Comparison of ENCODE assay signal across 10 cellular contexts in genomic region chr20:25553819-25554296, GRCh38. TPM values are rescaled to one million over a fixed set of nuclear protein-coding genes. Genes with fewer than 3 reads are reported as not detected.
A peak's percentile ranks its signal among the peaks of the same experiment; 100 is the strongest.
DNase-seq lines count a peak whose midpoint lies in the region; ATAC-seq and TF ChIP-seq lines count a peak whose summit lies in the region.
"Had no signal": no experiment of that assay in that cellular context is flagged by ENCODE, and none has a peak within 500 bp of the region (broad histone marks: within the 10 kb centered on the region; RNA-seq: fewer than 3 reads in every experiment).

No MANE protein-coding gene starts in this region.

- H3K9me3 Mint-ChIP-seq in GM23338 = no peaks in the 10 kb centered on the region
- H3K9me3 Mint-ChIP-seq in effector memory CD8-positive, alpha-beta T cell = no peaks in the 10 kb centered on the region

- DNase-seq in ACHN (peak; percentile 47), GM23338 (ENCODE audit: low spot score) (no peak), SJCRH30 (peak; percentile 54 to 70), iris pigment epithelial cell (ENCODE audit: low read depth) (peak; percentile 87), upper lobe of right lung (no peak), activated gamma-delta T cell (lab: John Stamatoyannopoulos, UW) (no peak)
- DNase-seq in effector memory CD8-positive, alpha-beta T cell = no peak
- DNase-seq: activated CD4-positive, alpha-beta T cell treated with anti-CD3 and anti-CD28 coated beads, Interleukin-2, amount 50 U/mL, for 4 hours had no signal

- H3K4me2 ChIP-seq in GM23338 = no peak overlapping the region

- TF ChIP-seq CTCF in GM23338 (conservative IDR thresholded peaks at IDR 0.05; ENCODE audit: low read depth in 2 of 2) (no peak), upper lobe of right lung (IDR thresholded peaks at IDR 0.05) (no peak)

- H3K4me3 ChIP-seq in GM23338 (no peak overlapping the region), SJCRH30 (no peak overlapping the region), upper lobe of right lung (no peak overlapping the region)
- H3K4me3 ChIP-seq: uterus had no signal

- peaks cover 26% of the 10 kb centered on the region for H4K20me1 ChIP-seq in GM23338 (replicated peaks; ENCODE audit: insufficient read depth)

- ATAC-seq in GM23338 (peak; percentile 32), upper lobe of right lung (no peak), HG02973 (IDR thresholded peaks at IDR 0.05; ENCODE audit: unreplicated experiment) (no peak)
- no peak for ATAC-seq in effector memory CD8-positive, alpha-beta T cell (replicated peaks)

- H3K4me1 ChIP-seq in GM23338 (ENCODE audit: insufficient read depth) = peaks cover 19% of the 10 kb centered on the region
- H3K4me1 ChIP-seq in SJCRH30 = peaks cover 13% of the 10 kb centered on the region
- peaks cover 17% of the 10 kb centered on the region for H3K4me1 ChIP-seq in upper lobe of right lung
- H3K4me1 ChIP-seq: uterus had no signal

- intact Hi-C loops in upper lobe of right lung (cut with DNase I) = no loop called here

- H3K36me3 ChIP-seq in GM23338 (ENCODE audit: insufficient read depth) (no peaks in the 10 kb centered on the region), SJCRH30 (peaks cover 12% of the 10 kb centered on the region), upper lobe of right lung (no peaks in the 10 kb centered on the region)
- H3K36me3 ChIP-seq: uterus had no signal

- no peaks in the 10 kb centered on the region for H3F3A ChIP-seq in GM23338 (replicated peaks; ENCODE audit: low read depth)

- H2AFZ ChIP-seq in GM23338 = no peak overlapping the region

- in situ Hi-C loops in ACHN (cut with HindIII; ENCODE audit: low pct_ligation_motif_present, low pct_unique_long_range_greater_than_20kb, low sequenced_read_pairs) = no loop called here

- H3K36me3 Mint-ChIP-seq in GM23338 (ENCODE audit: low read depth) = peaks cover 9% of the 10 kb centered on the region
- H3K36me3 Mint-ChIP-seq in effector memory CD8-positive, alpha-beta T cell (ENCODE audit: insufficient read depth) = no peaks in the 10 kb centered on the region

- H3K27me3 Mint-ChIP-seq in GM23338 (ENCODE audit: insufficient read depth, low read depth, poor library complexity) = peaks cover 7% of the 10 kb centered on the region
- H3K27me3 Mint-ChIP-seq in effector memory CD8-positive, alpha-beta T cell = peaks cover 0 to 5% of the 10 kb centered on the region in 2 donors

- H3K27ac Mint-ChIP-seq in GM23338 = peak overlapping the region; percentile 79
- no peak overlapping the region for H3K27ac Mint-ChIP-seq in effector memory CD8-positive, alpha-beta T cell

- H3K9me3 ChIP-seq in SJCRH30 (replicated peaks) = no peaks in the 10 kb centered on the region
- H3K9me3 ChIP-seq in upper lobe of right lung = no peaks in the 10 kb centered on the region
- H3K9me3 ChIP-seq: uterus had no signal

- H3K79me2 ChIP-seq in GM23338 (replicated peaks; ENCODE audit: insufficient read depth) = peaks cover 57% of the 10 kb centered on the region

- H3K27me3 ChIP-seq in GM23338 (ENCODE audit: insufficient read depth) (no peaks in the 10 kb centered on the region), SJCRH30 (no peaks in the 10 kb centered on the region), upper lobe of right lung (no peaks in the 10 kb centered on the region)
- H3K27me3 ChIP-seq: uterus had no signal

- H3K4me1 Mint-ChIP-seq in GM23338 = peaks cover 42% of the 10 kb centered on the region
- H3K4me1 Mint-ChIP-seq in effector memory CD8-positive, alpha-beta T cell (ENCODE audit: low read depth in 2 of 2) = peaks cover 7 to 8% of the 10 kb centered on the region in 2 donors

- H3K4me3 Mint-ChIP-seq in GM23338 = no peak overlapping the region
- H3K4me3 Mint-ChIP-seq in effector memory CD8-positive, alpha-beta T cell = no peak overlapping the region

- H3K27ac ChIP-seq in GM23338 (ENCODE audit: low read depth) (no peak overlapping the region), SJCRH30 (no peak overlapping the region), upper lobe of right lung (no peak overlapping the region)
- H3K27ac ChIP-seq: uterus had no signal

- H3K9me2 ChIP-seq in GM23338 (ENCODE audit: insufficient read depth) = no peaks in the 10 kb centered on the region

TF ChIP-seq in GM23338, 12 proteins besides CTCF, POLR2A, EP300 and RAD21 (continues in another document):
- TF ChIP-seq POLR2AphosphoS5 (IDR thresholded peaks at IDR 0.05; ENCODE audit: low read depth) (no peak), JUNB (IDR thresholded peaks at IDR 0.05; ENCODE audit: unreplicated experiment) (no peak), REST (IDR thresholded peaks at IDR 0.05; ENCODE audit: unreplicated experiment) (no peak)

RNA-seq across cellular contexts. Expression of gene NINL, which starts 31.5 kb away (rescaled TPM):
- total RNA-seq in GM23338 (2014; rRNA removed; shearing (Covaris generic)) = 22.9 and 31.2 TPM in 2 replicates
- polyA plus RNA-seq in GM23338 (2016; fragmentation: Nextera tagmentation; extraction: Ambion mirVana) = 15.0 and 18.0 TPM in 2 replicates
- total RNA-seq in SJCRH30 (2014; rRNA removed; shearing (Covaris generic)) = 14.1 and 18.1 TPM in 2 replicates
- total RNA-seq in upper lobe of right lung = 13.2 TPM

Comparison
In these comparisons a context has a peak if more than half of its experiments do, and no peak if none do; other contexts are left out.
1. DNase-seq: peak in ACHN (single experiment), SJCRH30 (2 of 2) and iris pigment epithelial cell (single experiment); none in GM23338 (single experiment), effector memory CD8-positive, alpha-beta T cell (0 of 3), upper lobe of right lung (single experiment) and activated gamma-delta T cell (single experiment).